ENCODE assay signal across 8 cellular contexts in genomic region chr4:52051615-52052474, GRCh38. TPM values are rescaled to one million over a fixed set of nuclear protein-coding genes. Genes with fewer than 3 reads are reported as not detected.
DNase-seq lines count a peak whose midpoint lies in the region; ATAC-seq and TF ChIP-seq lines count a peak whose summit lies in the region.

No MANE protein-coding gene starts in this region.

- no peak for DNase-seq in T-helper 2 cell treated with Interferon-gamma antibody and Interleukin-4, amounts not matched to agents 5 μg/mL and 100 μg/mL, for 36 hours (ENCODE audit: low spot score)
- DNase-seq in T-helper 2 cell (no peak), NCI-H1105 treated with DMSO at 0.1 percent for 48 hours (lab: John Stamatoyannopoulos, UW) (peak; percentile 74), cardiac muscle cell (ENCODE audit: low read depth in 1 of 2, low spot score in 1 of 2) (peak; percentile 91 to 96), trophoblast cell (peak; percentile 62 to 78), inferior parietal cortex (ENCODE audit: extremely low spot score) (no peak)
- DNase-seq in activated naive CD8-positive, alpha-beta T cell treated with anti-CD3 and anti-CD28 coated beads, Interleukin-2, amount 10 ng/mL, durations not matched to agents 7 days and 5 days, result peak; percentile 31

- no peak overlapping the region for H2AK5ac ChIP-seq in trophoblast cell (ENCODE audit: low read length)

- TF ChIP-seq CTCF in cardiac muscle cell (IDR thresholded peaks at IDR 0.05; ENCODE audit: low read depth, low read length), result no peak

- H3K4me2 ChIP-seq in trophoblast cell (ENCODE audit: low read length), result peak overlapping the region; percentile 89

- H3K14ac ChIP-seq in trophoblast cell (ENCODE audit: low read length), result peak overlapping the region; percentile 58

- POLR2A ChIA-PET in activated naive CD8-positive, alpha-beta T cell treated with anti-CD3 and anti-CD28 coated beads, Interleukin-2, amount 10 ng/mL, durations not matched to agents 7 days and 5 days (lab: Charles Lee), result no interaction called here

- H4K12ac ChIP-seq in trophoblast cell (ENCODE audit: low read depth, low read length), result peak overlapping the region; percentile 89

- no peaks in the 10 kb centered on the region for H3K9me3 Mint-ChIP-seq in T-helper 2 cell treated with Interferon-gamma antibody and Interleukin-4, amounts not matched to agents 5 μg/mL and 100 μg/mL, for 36 hours
- H3K9me3 Mint-ChIP-seq in activated naive CD8-positive, alpha-beta T cell treated with anti-CD3 and anti-CD28 coated beads, Interleukin-2, amount 10 ng/mL, durations not matched to agents 7 days and 5 days, result peaks cover 1% of the 10 kb centered on the region

- H2BK120ac ChIP-seq in trophoblast cell (ENCODE audit: insufficient read depth, low read length, poor library complexity), result peak overlapping the region; percentile 73

- peaks cover 10% of the 10 kb centered on the region for H3K79me2 ChIP-seq in trophoblast cell (ENCODE audit: control insufficient read depth, insufficient read depth, low read length, poor library complexity)

- WGBS in trophoblast cell (ENCODE audit: extremely low coverage, insufficient coverage, insufficient read length), result no CpG with 5 or more reads among the region's 46 CpGs

- peaks cover 21% of the 10 kb centered on the region for H3K27me3 ChIP-seq in cardiac muscle cell
- H3K27me3 ChIP-seq in trophoblast cell (ENCODE audit: insufficient read depth, low read length), result no peaks in the 10 kb centered on the region

- peak overlapping the region; percentile 85 for H2AFZ ChIP-seq in trophoblast cell (ENCODE audit: insufficient read depth, low read length, poor library complexity)

- peak overlapping the region; percentile 85 for H3K9ac ChIP-seq in trophoblast cell (ENCODE audit: low read length)

- H2BK5ac ChIP-seq in trophoblast cell (ENCODE audit: low read depth, low read length, poor library complexity), result peak overlapping the region; percentile 89

- no peaks in the 10 kb centered on the region for H3K36me3 Mint-ChIP-seq in T-helper 2 cell treated with Interferon-gamma antibody and Interleukin-4, amounts not matched to agents 5 μg/mL and 100 μg/mL, for 36 hours (ENCODE audit: low read depth)
- peaks cover 1% of the 10 kb centered on the region for H3K36me3 Mint-ChIP-seq in activated naive CD8-positive, alpha-beta T cell treated with anti-CD3 and anti-CD28 coated beads, Interleukin-2, amount 10 ng/mL, durations not matched to agents 7 days and 5 days

- peak overlapping the region; percentile 66 for H3K18ac ChIP-seq in trophoblast cell (ENCODE audit: low read length)

- H3K4me1 ChIP-seq in cardiac muscle cell (ENCODE audit: low read depth) (peaks cover 16% of the 10 kb centered on the region), trophoblast cell (ENCODE audit: control insufficient read depth in 1 of 2, insufficient read depth in 2 of 2, low read length in 2 of 2) (peaks cover 0 to 5% of the 10 kb centered on the region in 2 experiments)

- H2BK12ac ChIP-seq in trophoblast cell (ENCODE audit: low read length), result peak overlapping the region; percentile 64

- no peak overlapping the region for H3K27ac Mint-ChIP-seq in T-helper 2 cell treated with Interferon-gamma antibody and Interleukin-4, amounts not matched to agents 5 μg/mL and 100 μg/mL, for 36 hours
- H3K27ac Mint-ChIP-seq in activated naive CD8-positive, alpha-beta T cell treated with anti-CD3 and anti-CD28 coated beads, Interleukin-2, amount 10 ng/mL, durations not matched to agents 7 days and 5 days, result no peak overlapping the region

- H3K4ac ChIP-seq in trophoblast cell (ENCODE audit: low read depth, low read length), result peak overlapping the region; percentile 5

- no peak overlapping the region for H3K23ac ChIP-seq in trophoblast cell (ENCODE audit: low read length)

- H3K27ac ChIP-seq in cardiac muscle cell (peak overlapping the region; percentile 74), trophoblast cell (ENCODE audit: low read depth, low read length) (peak overlapping the region; percentile 74)

- peak overlapping the region; percentile 81 for H4K8ac ChIP-seq in trophoblast cell (ENCODE audit: low read depth, low read length)

- peak overlapping the region; percentile 71 for H3K4me3 Mint-ChIP-seq in T-helper 2 cell treated with Interferon-gamma antibody and Interleukin-4, amounts not matched to agents 5 μg/mL and 100 μg/mL, for 36 hours
- peak overlapping the region; percentile 75 for H3K4me3 Mint-ChIP-seq in activated naive CD8-positive, alpha-beta T cell treated with anti-CD3 and anti-CD28 coated beads, Interleukin-2, amount 10 ng/mL, durations not matched to agents 7 days and 5 days

- peak overlapping the region; percentile 65 for H3K4me3 ChIP-seq in cardiac muscle cell
- H3K4me3 ChIP-seq in trophoblast cell (ENCODE audit: low read depth, low read length), result peak overlapping the region; percentile 81

- H3K36me3 ChIP-seq in cardiac muscle cell (no peaks in the 10 kb centered on the region), trophoblast cell (ENCODE audit: control insufficient read depth in 1 of 2, insufficient read depth in 2 of 2, low read length in 2 of 2) (no peaks in the 10 kb centered on the region)

- peak overlapping the region; percentile 82 for H4K91ac ChIP-seq in trophoblast cell (ENCODE audit: low read depth, low read length)

- no peaks in the 10 kb centered on the region for H3K9me3 ChIP-seq in cardiac muscle cell (ENCODE audit: low read depth)
- no peaks in the 10 kb centered on the region for H3K9me3 ChIP-seq in trophoblast cell (ENCODE audit: insufficient read depth, low read depth, low read length)

- H3K4me1 Mint-ChIP-seq in T-helper 2 cell treated with Interferon-gamma antibody and Interleukin-4, amounts not matched to agents 5 μg/mL and 100 μg/mL, for 36 hours (ENCODE audit: low read depth), result peaks cover 5% of the 10 kb centered on the region
- peaks cover 8% of the 10 kb centered on the region for H3K4me1 Mint-ChIP-seq in activated naive CD8-positive, alpha-beta T cell treated with anti-CD3 and anti-CD28 coated beads, Interleukin-2, amount 10 ng/mL, durations not matched to agents 7 days and 5 days

- peaks cover 65% of the 10 kb centered on the region for H3K27me3 Mint-ChIP-seq in T-helper 2 cell treated with Interferon-gamma antibody and Interleukin-4, amounts not matched to agents 5 μg/mL and 100 μg/mL, for 36 hours (ENCODE audit: low read depth)
- peaks cover 75% of the 10 kb centered on the region for H3K27me3 Mint-ChIP-seq in activated naive CD8-positive, alpha-beta T cell treated with anti-CD3 and anti-CD28 coated beads, Interleukin-2, amount 10 ng/mL, durations not matched to agents 7 days and 5 days

- peaks cover 12% of the 10 kb centered on the region for H3K79me1 ChIP-seq in trophoblast cell (ENCODE audit: low read length)

- peak; percentile 49 for ATAC-seq in GM21825 (IDR thresholded peaks at IDR 0.05; ENCODE audit: unreplicated experiment)
- ATAC-seq in activated naive CD8-positive, alpha-beta T cell treated with anti-CD3 and anti-CD28 coated beads, Interleukin-2, amount 10 ng/mL, durations not matched to agents 7 days and 5 days (ENCODE audit: low read depth), result peak; percentile 36

RNA-seq across cellular contexts. Expression of gene SPATA18, which starts 0.7 kb away (rescaled TPM):
- under 1 TPM; 0.09 to 0.55 TPM for total RNA-seq in activated naive CD8-positive, alpha-beta T cell treated with anti-CD3 and anti-CD28 coated beads, Interleukin-2, amount 10 ng/mL, durations not matched to agents 7 days and 5 days
- total RNA-seq in cardiac muscle cell, result 13.6 and 17.2 TPM in 2 replicates
- polyA plus RNA-seq in cardiac muscle cell, result 5.5 and 8.0 TPM in 2 replicates
- polyA plus RNA-seq in trophoblast cell (2013), result 6.0 and 6.1 TPM in 2 replicates

RNA-seq across cellular contexts. Expression of gene SGCB, which starts 13.7 kb away (rescaled TPM):
- 10 to 100 TPM; 10.1 to 10.3 TPM for total RNA-seq in activated naive CD8-positive, alpha-beta T cell treated with anti-CD3 and anti-CD28 coated beads, Interleukin-2, amount 10 ng/mL, durations not matched to agents 7 days and 5 days
- total RNA-seq in cardiac muscle cell, result 23.3 and 31.5 TPM in 2 replicates
- 53.1 and 72.0 TPM in 2 replicates for polyA plus RNA-seq in cardiac muscle cell
- 11.1 and 11.3 TPM in 2 replicates for polyA plus RNA-seq in trophoblast cell (2013)

RNA-seq across cellular contexts. Expression of gene LRRC66, which starts 31.7 kb away (rescaled TPM):
- total RNA-seq in activated naive CD8-positive, alpha-beta T cell treated with anti-CD3 and anti-CD28 coated beads, Interleukin-2, amount 10 ng/mL, durations not matched to agents 7 days and 5 days, result under 1 TPM; 0.25 to 0.31 TPM
- 1.3 and 2.7 TPM in 2 replicates for total RNA-seq in cardiac muscle cell
- polyA plus RNA-seq in cardiac muscle cell, result 0.88 TPM in 1 of 2 replicates, not detected in the other
- polyA plus RNA-seq in trophoblast cell (2013), result 0.06 and 0.11 TPM in 2 replicates

Comparison
In these comparisons a context has a peak if more than half of its experiments do, and no peak if none do; other contexts are left out.
1. DNase-seq: peak in NCI-H1105 treated with DMSO at 0.1 percent for 48 hours (single experiment), activated naive CD8-positive, alpha-beta T cell treated with anti-CD3 and anti-CD28 coated beads, Interleukin-2, amount 10 ng/mL, durations not matched to agents 7 days and 5 days (single experiment), cardiac muscle cell (2 of 2) and trophoblast cell (2 of 2); none in T-helper 2 cell treated with Interferon-gamma antibody and Interleukin-4, amounts not matched to agents 5 μg/mL and 100 μg/mL, for 36 hours (single experiment), T-helper 2 cell (0 of 5) and inferior parietal cortex (single experiment).